ENCODE assay signal across 7 cellular contexts in the genomic region with DNA sequence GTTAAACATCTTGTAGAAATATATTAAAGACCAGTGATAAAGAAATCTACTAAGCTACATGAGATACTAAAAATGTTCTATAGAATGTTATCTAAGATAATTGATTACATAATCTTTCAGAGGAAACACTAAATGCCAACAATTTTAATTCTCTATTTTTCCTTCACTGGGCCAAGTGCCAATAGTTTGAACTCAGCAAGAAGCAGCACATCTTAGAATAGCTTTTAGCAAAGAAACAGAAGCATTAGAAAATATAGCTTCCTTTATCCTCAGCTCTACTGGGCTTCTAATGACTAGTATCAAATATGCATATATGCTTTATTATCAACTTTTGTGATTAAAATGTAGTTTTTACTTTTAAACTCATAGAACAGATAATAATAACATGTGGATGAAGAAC.
"Had no signal": no experiment of that assay in that cellular context is flagged by ENCODE, and none has a peak within 500 bp of the region (broad histone marks: within the 10 kb centered on the region; RNA-seq: fewer than 3 reads in every experiment).

No MANE protein-coding gene starts in this region.

- H3K36me3 Mint-ChIP-seq: IgD-negative memory B cell had no signal

- H3K4me3 ChIP-seq: GM23248, HAP-1 had no signal

- H3K4me1 ChIP-seq: HAP-1 had no signal

- H3K36me3 ChIP-seq: HAP-1 had no signal

- H3K4me1 Mint-ChIP-seq: IgD-negative memory B cell had no signal

- H3K27ac ChIP-seq: GM23248, HL-60 had no signal

- H3K27me3 Mint-ChIP-seq: IgD-negative memory B cell had no signal

- H3K27ac Mint-ChIP-seq: HFFc6, IgD-negative memory B cell had no signal

- H3K9me3 ChIP-seq: HAP-1 had no signal

- H3K4me3 Mint-ChIP-seq: HFFc6, IgD-negative memory B cell had no signal

- H3K9ac ChIP-seq: GM23248 had no signal

- H2AFZ ChIP-seq: GM23248 had no signal

- DNase-seq: GM23248, GOT3, H7, HFFc6 had no signal
